8 cellular contexts compared by ENCODE assay signal in genomic region chr4:6987566-6987920, GRCh38. TPM values are rescaled to one million over a fixed set of nuclear protein-coding genes. Genes with fewer than 3 reads are reported as not detected.
DNase-seq lines count a peak whose midpoint lies in the region; TF ChIP-seq lines count a peak whose summit lies in the region.

No MANE protein-coding gene starts in this region.

- peaks cover 11% of the 10 kb centered on the region for H3K36me3 ChIP-seq in HUES6 (ENCODE audit: control insufficient read depth, insufficient read depth, low read length)
- H3K36me3 ChIP-seq in testis (ENCODE audit: low read depth, missing control alignments): no peaks in the 10 kb centered on the region

- peak; percentile 64 for DNase-seq in NCI-H82 (lab: John Stamatoyannopoulos, UW)
- no peak for DNase-seq in NCI-H82 treated with DMSO at 0.1 percent for 48 hours (lab: John Stamatoyannopoulos, UW; ENCODE audit: unreplicated experiment)
- DNase-seq in testis: no peak
- no peak for DNase-seq in activated gamma-delta T cell treated with Interleukin-2 at 50 U/mL for 16 hours
- no peak for DNase-seq in NAMALWA (ENCODE audit: low spot score)

- no peak for TF ChIP-seq POLR2A in testis (IDR thresholded peaks at IDR 0.05)

- peak overlapping the region; percentile 66; the same call in 1 of the 2 replicates for H3K27ac ChIP-seq in HUES6 (ENCODE audit: low read depth, low read length)
- peak overlapping the region; percentile 78 for H3K27ac ChIP-seq in angular gyrus (ENCODE audit: low read depth, low read length)
- H3K27ac ChIP-seq in layer of hippocampus (ENCODE audit: low read depth, low read length): peak overlapping the region; percentile 77
- peak overlapping the region; percentile 44 to 95 for H3K27ac ChIP-seq in testis

- H3K9me3 ChIP-seq in HUES6 (ENCODE audit: control insufficient read depth, insufficient read depth, low read depth, low read length): no peaks in the 10 kb centered on the region
- no peaks in the 10 kb centered on the region for H3K9me3 ChIP-seq in testis

- no peaks in the 10 kb centered on the region for H3K27me3 ChIP-seq in HUES6 (ENCODE audit: control insufficient read depth, insufficient read depth, low read length)
- no peaks in the 10 kb centered on the region for H3K27me3 ChIP-seq in layer of hippocampus (ENCODE audit: control insufficient read depth, insufficient read depth, low read length)
- no peaks in the 10 kb centered on the region for H3K27me3 ChIP-seq in testis

- peak overlapping the region; percentile 87 for H3K9ac ChIP-seq in HUES6 (ENCODE audit: low read length)

- WGBS in testis, 2 donors: 0 to 2% methylated on average over 16 of the region's 16 CpGs

- TF ChIP-seq CTCF in testis (IDR thresholded peaks at IDR 0.05): no peak

- intact Hi-C loops in testis (cut with DNase I; ENCODE audit: low total_unique reads): loop anchor here (5.0 kb wide), 1 partner anchor 80 kb away; the partner anchor contains the start of gene TBC1D14

- H3K4me3 ChIP-seq in HUES6 (ENCODE audit: low read depth, low read length) (peak overlapping the region; percentile 92), testis (peak overlapping the region; percentile 84 to 89)

- H3K4me1 ChIP-seq in HUES6 (ENCODE audit: control insufficient read depth, insufficient read depth, low read length) (peaks cover 28% of the 10 kb centered on the region), testis (peaks cover 53% of the 10 kb centered on the region)

RNA-seq across cellular contexts. Expression of gene TADA2B, which starts 55.6 kb away (rescaled TPM):
- total RNA-seq in testis: 10 to 100 TPM; 42.2 to 47.6 TPM
- 34.5 TPM for polyA plus RNA-seq in testis (ENCODE audit: insufficient read depth, low read depth, low replicate concordance)
